Comparison of ENCODE assay signal across 8 cellular contexts in genomic region chr14:52351561-52352491, GRCh38. TPM values are rescaled to one million over a fixed set of nuclear protein-coding genes. Genes with fewer than 3 reads are reported as not detected.
DNase-seq lines count a peak whose midpoint lies in the region; ATAC-seq and TF ChIP-seq lines count a peak whose summit lies in the region.

No MANE protein-coding gene starts in this region.

- peak; percentile 10 for DNase-seq in activated CD8-positive, alpha-beta memory T cell treated with anti-CD3 and anti-CD28 coated beads, Interleukin-2, amount 50 U/mL, for 1 hour (ENCODE audit: extremely low read depth)
- DNase-seq in activated CD8-positive, alpha-beta memory T cell treated with anti-CD3 and anti-CD28 coated beads, Interleukin-2, amount 50 U/mL, for 4 hours: no peak
- DNase-seq in activated T-helper 1 cell treated with anti-CD3 and anti-CD28 coated beads, Interleukin-12 subunit alpha, Interleukin-12 subunit beta, Interleukin-2, Interleukin-4 antibody, amounts not matched to agents 30 ng/mL and 10 ng/mL and 1 ng/mL, durations not matched to agents 14 hours and 24 hours and 36 hours (ENCODE audit: low spot score): peak; percentile 72
- DNase-seq in lung (ENCODE audit: low spot score) (no peak), NCI-H446 (lab: John Stamatoyannopoulos, UW) (no peak), islet precursor cell (no peak)

- peak overlapping the region in 1 of 2 donors; percentile 61 for H3K27ac ChIP-seq in lung (ENCODE audit: low read depth in 1 of 2, low read length in 1 of 2)

- peaks cover 73% of the 10 kb centered on the region for H3K4me1 Mint-ChIP-seq in activated T-helper 1 cell treated with anti-CD3 and anti-CD28 coated beads, Interleukin-12 subunit alpha, Interleukin-12 subunit beta, Interleukin-2, Interleukin-4 antibody, amounts not matched to agents 30 ng/mL and 10 ng/mL and 1 ng/mL, durations not matched to agents 14 hours and 24 hours and 36 hours (ENCODE audit: low read depth)

- H3K9me3 Mint-ChIP-seq in activated T-helper 1 cell treated with anti-CD3 and anti-CD28 coated beads, Interleukin-12 subunit alpha, Interleukin-12 subunit beta, Interleukin-2, Interleukin-4 antibody, amounts not matched to agents 30 ng/mL and 10 ng/mL and 1 ng/mL, durations not matched to agents 14 hours and 24 hours and 36 hours: no peaks in the 10 kb centered on the region

- no peak overlapping the region for H3K4me3 ChIP-seq in lung

- TF ChIP-seq CTCF in lung (IDR thresholded peaks at IDR 0.05; ENCODE audit: control extremely low read depth, extremely low read depth): no peak

- peaks cover 10% of the 10 kb centered on the region for H3K36me3 Mint-ChIP-seq in activated T-helper 1 cell treated with anti-CD3 and anti-CD28 coated beads, Interleukin-12 subunit alpha, Interleukin-12 subunit beta, Interleukin-2, Interleukin-4 antibody, amounts not matched to agents 30 ng/mL and 10 ng/mL and 1 ng/mL, durations not matched to agents 14 hours and 24 hours and 36 hours (ENCODE audit: low read depth)

- no peaks in the 10 kb centered on the region for H3K36me3 ChIP-seq in lung (ENCODE audit: control insufficient read depth in 2 of 2, insufficient read depth in 2 of 2, low read length in 2 of 2)

- intact Hi-C loops in activated T-helper 1 cell treated with anti-CD3 and anti-CD28 coated beads, Interleukin-12 subunit alpha, Interleukin-12 subunit beta, Interleukin-2, Interleukin-4 antibody, amounts not matched to agents 30 ng/mL and 10 ng/mL and 1 ng/mL, durations not matched to agents 14 hours and 24 hours and 36 hours (cut with micrococcal nuclease): loop anchor here (1.0 to 2.0 kb wide), 8 partner anchors 25 to 505 kb away; partner anchors contain the start of gene PTGER2

- H3K27me3 ChIP-seq in lung (ENCODE audit: control insufficient read depth, insufficient read depth): no peaks in the 10 kb centered on the region

- no peaks in the 10 kb centered on the region for H3K27me3 Mint-ChIP-seq in activated T-helper 1 cell treated with anti-CD3 and anti-CD28 coated beads, Interleukin-12 subunit alpha, Interleukin-12 subunit beta, Interleukin-2, Interleukin-4 antibody, amounts not matched to agents 30 ng/mL and 10 ng/mL and 1 ng/mL, durations not matched to agents 14 hours and 24 hours and 36 hours (ENCODE audit: insufficient read depth)

- peak; percentile 71 for ATAC-seq in HG03039 (IDR thresholded peaks at IDR 0.05; ENCODE audit: unreplicated experiment)
- peak; percentile 40 for ATAC-seq in lung (ENCODE audit: insufficient read depth, low FRiP score)
- no peak for ATAC-seq in GM19455 (IDR thresholded peaks at IDR 0.05; ENCODE audit: unreplicated experiment)

- H3K27ac Mint-ChIP-seq in activated T-helper 1 cell treated with anti-CD3 and anti-CD28 coated beads, Interleukin-12 subunit alpha, Interleukin-12 subunit beta, Interleukin-2, Interleukin-4 antibody, amounts not matched to agents 30 ng/mL and 10 ng/mL and 1 ng/mL, durations not matched to agents 14 hours and 24 hours and 36 hours: peak overlapping the region; percentile 96

- H3K4me3 Mint-ChIP-seq in activated T-helper 1 cell treated with anti-CD3 and anti-CD28 coated beads, Interleukin-12 subunit alpha, Interleukin-12 subunit beta, Interleukin-2, Interleukin-4 antibody, amounts not matched to agents 30 ng/mL and 10 ng/mL and 1 ng/mL, durations not matched to agents 14 hours and 24 hours and 36 hours: peak overlapping the region; percentile 75

- no peaks in the 10 kb centered on the region for H3K9me3 ChIP-seq in lung (ENCODE audit: control insufficient read depth in 2 of 2, insufficient read depth in 1 of 2, low read length in 1 of 2)

- H3K4me1 ChIP-seq in lung (ENCODE audit: control insufficient read depth in 2 of 2, insufficient read depth in 2 of 2, low read length in 2 of 2): peaks cover 3 to 6% of the 10 kb centered on the region in 2 donors

- WGBS in lung, 2 donors: 31 to 32% methylated on average over 5 of the region's 5 CpGs

RNA-seq across cellular contexts. Expression of gene PTGER2, which starts 37.7 kb away (rescaled TPM):
- 67.4 and 67.9 TPM in 2 replicates for total RNA-seq in activated T-helper 1 cell treated with anti-CD3 and anti-CD28 coated beads, Interleukin-12 subunit alpha, Interleukin-12 subunit beta, Interleukin-2, Interleukin-4 antibody, amounts not matched to agents 30 ng/mL and 10 ng/mL and 1 ng/mL, durations not matched to agents 14 hours and 24 hours and 36 hours
- total RNA-seq in lung: 1 to 10 TPM; 3.7 to 9.8 TPM
- 10 to 100 TPM in 1 of 2 donors, 1 to 10 TPM in 1; 2.0 to 20.6 TPM for polyA plus RNA-seq in lung

Comparison
In these comparisons a context has a peak if more than half of its experiments do, and no peak if none do; other contexts are left out.
1. DNase-seq: peak in activated CD8-positive, alpha-beta memory T cell treated with anti-CD3 and anti-CD28 coated beads, Interleukin-2, amount 50 U/mL, for 1 hour (single experiment) and activated T-helper 1 cell treated with anti-CD3 and anti-CD28 coated beads, Interleukin-12 subunit alpha, Interleukin-12 subunit beta, Interleukin-2, Interleukin-4 antibody, amounts not matched to agents 30 ng/mL and 10 ng/mL and 1 ng/mL, durations not matched to agents 14 hours and 24 hours and 36 hours (single experiment); none in activated CD8-positive, alpha-beta memory T cell treated with anti-CD3 and anti-CD28 coated beads, Interleukin-2, amount 50 U/mL, for 4 hours (single experiment), lung (single experiment), NCI-H446 (0 of 2) and islet precursor cell (single experiment).